Comparison of ENCODE assay signal across 8 cellular contexts in genomic region chrX:24838624-24839023, GRCh38.
DNase-seq lines count a peak whose midpoint lies in the region; ATAC-seq and TF ChIP-seq lines count a peak whose summit lies in the region.

No MANE protein-coding gene starts in this region.

- TF ChIP-seq CTCF in 22Rv1 (IDR thresholded peaks at IDR 0.05) (peak; percentile 57), choroid plexus epithelial cell (conservative IDR thresholded peaks at IDR 0.05; ENCODE audit: low read depth, low read length) (peak; percentile 39), neural cell (IDR thresholded peaks at IDR 0.05; ENCODE audit: poor library complexity, severe bottlenecking) (peak; percentile 64)

- no peaks in the 10 kb centered on the region for H3K9me3 ChIP-seq in neural cell (ENCODE audit: low read length)

- H4K20me1 ChIP-seq in neural cell (ENCODE audit: insufficient read depth): no peaks in the 10 kb centered on the region

- no peak for ATAC-seq in GM19328 (IDR thresholded peaks at IDR 0.05; ENCODE audit: unreplicated experiment)
- no peak for ATAC-seq in HG03025 (IDR thresholded peaks at IDR 0.05; ENCODE audit: low FRiP score, unreplicated experiment)

- no peak overlapping the region for H3K27ac ChIP-seq in 22Rv1
- no peak overlapping the region for H3K27ac ChIP-seq in neural cell (ENCODE audit: low read length)

- DNase-seq in EL (peak; percentile 26), NCI-H345 (lab: John Stamatoyannopoulos, UW) (peak; percentile 10), choroid plexus epithelial cell (ENCODE audit: low read depth) (peak; percentile 62), UCSD-AML1 (lab: John Stamatoyannopoulos, UW; ENCODE audit: unreplicated experiment) (no peak)

- no peak overlapping the region for H3K9ac ChIP-seq in neural cell (ENCODE audit: low read length)

- peak; percentile 67 for TF ChIP-seq RAD21 in neural cell (conservative IDR thresholded peaks at IDR 0.05)

- no peak overlapping the region for H3K4me2 ChIP-seq in neural cell (ENCODE audit: low read length)

- no peaks in the 10 kb centered on the region for H3K27me3 ChIP-seq in neural cell (ENCODE audit: insufficient read depth, low read depth, low read length)

- TF ChIP-seq EP300 in neural cell (conservative IDR thresholded peaks at IDR 0.05; ENCODE audit: poor library complexity, severe bottlenecking): no peak

- no peaks in the 10 kb centered on the region for H3F3A ChIP-seq in neural cell (ENCODE audit: insufficient read depth, low read length, poor library complexity, severe bottlenecking)

- no peaks in the 10 kb centered on the region for H3K36me3 ChIP-seq in neural cell (ENCODE audit: insufficient read depth, low read length)

- no peaks in the 10 kb centered on the region for H3K79me2 ChIP-seq in neural cell (replicated peaks; ENCODE audit: insufficient read depth, low read length)

- no peak overlapping the region for H3K4me3 ChIP-seq in choroid plexus epithelial cell (ENCODE audit: low read depth, low read length)
- no peak overlapping the region for H3K4me3 ChIP-seq in neural cell (ENCODE audit: low read length)

- no peak overlapping the region for H2AFZ ChIP-seq in neural cell (ENCODE audit: low read depth, low read length)

- no peaks in the 10 kb centered on the region for H3K9me2 ChIP-seq in neural cell (ENCODE audit: insufficient read depth, low read length)

TF ChIP-seq in neural cell, 6 proteins besides CTCF, POLR2A, EP300 and RAD21:
- TF ChIP-seq SMC3 (conservative IDR thresholded peaks at IDR 0.05; ENCODE audit: poor library complexity) (peak; percentile 69), POLR2AphosphoS5 (IDR thresholded peaks at IDR 0.05) (no peak)
- TF ChIP-seq, protein P1, sequence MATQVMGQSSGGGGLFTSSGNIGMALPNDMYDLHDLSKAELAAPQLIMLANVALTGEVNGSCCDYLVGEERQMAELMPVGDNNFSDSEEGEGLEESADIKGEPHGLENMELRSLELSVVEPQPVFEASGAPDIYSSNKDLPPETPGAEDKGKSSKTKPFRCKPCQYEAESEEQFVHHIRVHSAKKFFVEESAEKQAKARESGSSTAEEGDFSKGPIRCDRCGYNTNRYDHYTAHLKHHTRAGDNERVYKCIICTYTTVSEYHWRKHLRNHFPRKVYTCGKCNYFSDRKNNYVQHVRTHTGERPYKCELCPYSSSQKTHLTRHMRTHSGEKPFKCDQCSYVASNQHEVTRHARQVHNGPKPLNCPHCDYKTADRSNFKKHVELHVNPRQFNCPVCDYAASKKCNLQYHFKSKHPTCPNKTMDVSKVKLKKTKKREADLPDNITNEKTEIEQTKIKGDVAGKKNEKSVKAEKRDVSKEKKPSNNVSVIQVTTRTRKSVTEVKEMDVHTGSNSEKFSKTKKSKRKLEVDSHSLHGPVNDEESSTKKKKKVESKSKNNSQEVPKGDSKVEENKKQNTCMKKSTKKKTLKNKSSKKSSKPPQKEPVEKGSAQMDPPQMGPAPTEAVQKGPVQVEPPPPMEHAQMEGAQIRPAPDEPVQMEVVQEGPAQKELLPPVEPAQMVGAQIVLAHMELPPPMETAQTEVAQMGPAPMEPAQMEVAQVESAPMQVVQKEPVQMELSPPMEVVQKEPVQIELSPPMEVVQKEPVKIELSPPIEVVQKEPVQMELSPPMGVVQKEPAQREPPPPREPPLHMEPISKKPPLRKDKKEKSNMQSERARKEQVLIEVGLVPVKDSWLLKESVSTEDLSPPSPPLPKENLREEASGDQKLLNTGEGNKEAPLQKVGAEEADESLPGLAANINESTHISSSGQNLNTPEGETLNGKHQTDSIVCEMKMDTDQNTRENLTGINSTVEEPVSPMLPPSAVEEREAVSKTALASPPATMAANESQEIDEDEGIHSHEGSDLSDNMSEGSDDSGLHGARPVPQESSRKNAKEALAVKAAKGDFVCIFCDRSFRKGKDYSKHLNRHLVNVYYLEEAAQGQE (IDR thresholded peaks at IDR 0.05; ENCODE audit: borderline replicate concordance): no peak
